In genomic region chr21:33212159-33212851, GRCh38 we compare ENCODE assay signal across 1 cellular context.
TF ChIP-seq lines count a peak whose summit lies in the region.

No MANE protein-coding gene starts in this region.

TF ChIP-seq in WTC11, 78 proteins besides CTCF, POLR2A, EP300 and RAD21 (continued from another document):
- no peak for TF ChIP-seq ZBTB43 (CRISPR knock-in tag; IDR thresholded peaks at IDR 0.05)
- TF ChIP-seq HMGA2 (CRISPR knock-in tag; IDR thresholded peaks at IDR 0.05), result no peak
- TF ChIP-seq ETV6 (CRISPR knock-in tag; IDR thresholded peaks at IDR 0.05), result no peak
